26 cellular contexts compared by ENCODE assay signal in the genomic region with DNA sequence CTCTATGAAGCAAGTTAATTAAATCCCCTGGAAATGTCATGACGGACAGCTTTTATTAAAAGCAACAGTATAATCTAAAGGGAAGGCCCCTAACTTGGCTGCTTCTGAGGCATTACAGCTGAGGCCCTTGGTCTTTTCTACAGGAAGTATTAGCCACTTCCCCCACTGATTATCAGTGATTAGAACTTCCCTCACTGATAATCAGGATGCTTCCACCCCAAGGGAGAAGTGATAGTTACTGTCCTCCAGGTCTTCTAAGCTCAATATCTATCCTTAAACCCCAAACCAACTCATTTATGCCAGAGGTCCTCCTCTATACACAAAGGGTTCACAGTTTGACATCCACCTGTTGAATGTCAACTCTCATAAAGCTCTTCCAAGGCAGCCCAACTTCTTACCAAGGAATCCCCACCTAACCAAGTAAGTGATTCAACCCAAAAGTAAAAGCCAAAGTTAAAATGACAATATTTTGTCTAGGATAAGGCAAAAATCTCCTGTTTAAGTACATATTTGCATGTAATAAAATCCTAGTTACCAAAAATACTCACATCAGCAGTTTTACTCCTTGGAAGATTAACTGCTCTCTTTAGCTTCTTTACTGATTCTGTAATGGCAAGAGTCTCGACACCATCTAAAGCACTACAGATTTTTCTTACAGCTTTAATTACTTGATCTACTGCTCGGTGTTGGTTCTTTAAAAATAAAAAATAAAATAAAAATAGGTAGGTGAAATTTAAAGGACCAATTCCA.
"Had no signal": no experiment of that assay in that cellular context is flagged by ENCODE, and none has a peak within 500 bp of the region (broad histone marks: within the 10 kb centered on the region; RNA-seq: fewer than 3 reads in every experiment).

No MANE protein-coding gene starts in this region.

- H3K27ac Mint-ChIP-seq: activated CD4-positive, alpha-beta T cell treated with anti-CD3 and anti-CD28 coated beads, Interleukin-2, amount 10 ng/mL, durations not matched to agents 7 days and 5 days; activated CD8-positive, alpha-beta memory T cell treated with anti-CD3 and anti-CD28 coated beads, Interleukin-2, amount 10 ng/mL, durations not matched to agents 7 days and 5 days; activated CD8-positive, alpha-beta T cell treated with anti-CD3 and anti-CD28 coated beads for 36 hours; activated naive CD8-positive, alpha-beta T cell treated with anti-CD3 and anti-CD28 coated beads, Interleukin-2, amount 50 U/mL, for 24 hours; activated T-helper 1 cell treated with anti-CD3 and anti-CD28 coated beads, Interleukin-12 subunit alpha, Interleukin-12 subunit beta, Interleukin-2, Interleukin-4 antibody, amounts not matched to agents 30 ng/mL and 10 ng/mL and 1 ng/mL, durations not matched to agents 14 hours and 24 hours and 36 hours; nephron; T-helper 17 cell had no signal

- H3K4me1 ChIP-seq: left lung, pancreas, right lobe of liver, suprapubic skin, tibial nerve had no signal

- H3K27me3 Mint-ChIP-seq: activated CD4-positive, alpha-beta T cell treated with anti-CD3 and anti-CD28 coated beads, Interleukin-2, amount 10 ng/mL, durations not matched to agents 7 days and 5 days; activated CD8-positive, alpha-beta memory T cell treated with anti-CD3 and anti-CD28 coated beads, Interleukin-2, amount 10 ng/mL, durations not matched to agents 7 days and 5 days; activated CD8-positive, alpha-beta T cell treated with anti-CD3 and anti-CD28 coated beads for 36 hours; activated naive CD8-positive, alpha-beta T cell treated with anti-CD3 and anti-CD28 coated beads, Interleukin-2, amount 50 U/mL, for 24 hours; stimulated activated naive CD8-positive, alpha-beta T cell treated with anti-CD3 and anti-CD28 coated beads, Interleukin-15, amount 100 ng/mL, for 72 hours; T-helper 17 cell had no signal

- FAIRE-seq: pancreas had no signal

- ATAC-seq: activated CD8-positive, alpha-beta memory T cell treated with anti-CD3 and anti-CD28 coated beads, Interleukin-2, amount 10 ng/mL, durations not matched to agents 7 days and 5 days; activated CD8-positive, alpha-beta T cell treated with anti-CD3 and anti-CD28 coated beads for 36 hours; activated naive CD8-positive, alpha-beta T cell treated with anti-CD3 and anti-CD28 coated beads, Interleukin-2, amount 50 U/mL, for 24 hours; left lung; pancreas; stimulated activated naive CD8-positive, alpha-beta T cell treated with anti-CD3 and anti-CD28 coated beads, Interleukin-15, amount 100 ng/mL, for 72 hours; T-helper 17 cell had no signal

- H3K27ac ChIP-seq: hepatocyte, left lung, neutrophil, pancreas, right lobe of liver, skin epidermis, suprapubic skin, tibial nerve, VCaP had no signal

- H3K79me2 ChIP-seq: hepatocyte had no signal

- H3K4me3 Mint-ChIP-seq: activated CD4-positive, alpha-beta T cell treated with anti-CD3 and anti-CD28 coated beads, Interleukin-2, amount 10 ng/mL, durations not matched to agents 7 days and 5 days; activated CD8-positive, alpha-beta memory T cell treated with anti-CD3 and anti-CD28 coated beads, Interleukin-2, amount 10 ng/mL, durations not matched to agents 7 days and 5 days; activated CD8-positive, alpha-beta T cell treated with anti-CD3 and anti-CD28 coated beads for 36 hours; activated naive CD8-positive, alpha-beta T cell treated with anti-CD3 and anti-CD28 coated beads, Interleukin-2, amount 50 U/mL, for 24 hours; activated T-helper 1 cell treated with anti-CD3 and anti-CD28 coated beads, Interleukin-12 subunit alpha, Interleukin-12 subunit beta, Interleukin-2, Interleukin-4 antibody, amounts not matched to agents 30 ng/mL and 10 ng/mL and 1 ng/mL, durations not matched to agents 14 hours and 24 hours and 36 hours; nephron; stimulated activated naive CD8-positive, alpha-beta T cell treated with anti-CD3 and anti-CD28 coated beads, Interleukin-15, amount 100 ng/mL, for 72 hours; T-helper 17 cell had no signal

- H3K4me2 ChIP-seq: hepatocyte had no signal

- H3K27me3 ChIP-seq: hepatocyte, left lung, neutrophil, pancreas, right lobe of liver, suprapubic skin, tibial nerve had no signal

- DNase-seq: activated CD4-positive, alpha-beta T cell treated with anti-CD3 and anti-CD28 coated beads, Interleukin-2, amount 10 ng/mL, durations not matched to agents 7 days and 5 days; activated CD4-positive, CD25-positive, alpha-beta regulatory T cell treated with anti-CD3 and anti-CD28 coated beads, Interleukin-2, amount 50 U/mL, for 72 hours; activated CD8-positive, alpha-beta memory T cell treated with anti-CD3 and anti-CD28 coated beads, Interleukin-2, amount 10 ng/mL, durations not matched to agents 7 days and 5 days; activated CD8-positive, alpha-beta T cell treated with anti-CD3 and anti-CD28 coated beads for 36 hours; activated gamma-delta T cell; activated naive CD4-positive, alpha-beta T cell treated with anti-CD3 and anti-CD28 coated beads, Interleukin-2, amount 50 U/mL, for 16 hours; activated naive CD8-positive, alpha-beta T cell treated with anti-CD3 and anti-CD28 coated beads, Interleukin-2, amount 50 U/mL, for 24 hours; cortex of kidney; foreskin melanocyte; kidney glomerular epithelial cell; left lung; midbrain; pancreas; right lobe of liver; stimulated activated CD4-positive, alpha-beta T cell treated with anti-CD3 and anti-CD28 coated beads, Interleukin-1b, Interleukin-23, amount 100 ng/mL, for 48 hours; stimulated activated naive CD8-positive, alpha-beta T cell treated with anti-CD3 and anti-CD28 coated beads, Interleukin-15, amount 100 ng/mL, for 72 hours; T-helper 17 cell had no signal

- H3K4me1 Mint-ChIP-seq: activated CD4-positive, alpha-beta T cell treated with anti-CD3 and anti-CD28 coated beads, Interleukin-2, amount 10 ng/mL, durations not matched to agents 7 days and 5 days; activated CD8-positive, alpha-beta memory T cell treated with anti-CD3 and anti-CD28 coated beads, Interleukin-2, amount 10 ng/mL, durations not matched to agents 7 days and 5 days; activated naive CD8-positive, alpha-beta T cell treated with anti-CD3 and anti-CD28 coated beads, Interleukin-2, amount 50 U/mL, for 24 hours; stimulated activated naive CD8-positive, alpha-beta T cell treated with anti-CD3 and anti-CD28 coated beads, Interleukin-15, amount 100 ng/mL, for 72 hours had no signal

- H3K4me3 ChIP-seq: hepatocyte, left lung, lung, pancreas, right lobe of liver, skin epidermis, suprapubic skin, tibial nerve had no signal

- H2AFZ ChIP-seq: hepatocyte had no signal

- H3K9me3 Mint-ChIP-seq: activated CD4-positive, alpha-beta T cell treated with anti-CD3 and anti-CD28 coated beads, Interleukin-2, amount 10 ng/mL, durations not matched to agents 7 days and 5 days; activated CD8-positive, alpha-beta T cell treated with anti-CD3 and anti-CD28 coated beads for 36 hours; activated naive CD8-positive, alpha-beta T cell treated with anti-CD3 and anti-CD28 coated beads, Interleukin-2, amount 50 U/mL, for 24 hours; activated T-helper 1 cell treated with anti-CD3 and anti-CD28 coated beads, Interleukin-12 subunit alpha, Interleukin-12 subunit beta, Interleukin-2, Interleukin-4 antibody, amounts not matched to agents 30 ng/mL and 10 ng/mL and 1 ng/mL, durations not matched to agents 14 hours and 24 hours and 36 hours; nephron; stimulated activated naive CD8-positive, alpha-beta T cell treated with anti-CD3 and anti-CD28 coated beads, Interleukin-15, amount 100 ng/mL, for 72 hours had no signal

- H3K9me3 ChIP-seq: left lung, neutrophil, pancreas, right lobe of liver, suprapubic skin, tibial nerve had no signal
